ENCODE assay signal across 1 cellular context in genomic region chr12:68612675-68613074, GRCh38.
TF ChIP-seq lines count a peak whose summit lies in the region.

No MANE protein-coding gene starts in this region.

TF ChIP-seq in H1, 55 proteins besides CTCF, POLR2A, EP300 and RAD21 (continued from another document):
- TF ChIP-seq BACH1 (IDR thresholded peaks at IDR 0.05; ENCODE audit: low read length) (no peak), MAFK (IDR thresholded peaks at IDR 0.05; ENCODE audit: low read depth, low read length) (no peak), PHF8 (conservative IDR thresholded peaks at IDR 0.05; ENCODE audit: low read depth, low read length) (no peak), TBP (IDR thresholded peaks at IDR 0.05; ENCODE audit: low read depth, low read length) (no peak), CBX8 (IDR thresholded peaks at IDR 0.05; ENCODE audit: borderline replicate concordance, low read depth, low read length) (no peak), RBBP5 (IDR thresholded peaks at IDR 0.05; ENCODE audit: borderline replicate concordance, low read depth, low read length) (no peak), ATF3 (IDR thresholded peaks at IDR 0.05; ENCODE audit: insufficient read depth, low read depth, low read length) (no peak)
